1 cellular context compared by ENCODE assay signal in the genomic region with DNA sequence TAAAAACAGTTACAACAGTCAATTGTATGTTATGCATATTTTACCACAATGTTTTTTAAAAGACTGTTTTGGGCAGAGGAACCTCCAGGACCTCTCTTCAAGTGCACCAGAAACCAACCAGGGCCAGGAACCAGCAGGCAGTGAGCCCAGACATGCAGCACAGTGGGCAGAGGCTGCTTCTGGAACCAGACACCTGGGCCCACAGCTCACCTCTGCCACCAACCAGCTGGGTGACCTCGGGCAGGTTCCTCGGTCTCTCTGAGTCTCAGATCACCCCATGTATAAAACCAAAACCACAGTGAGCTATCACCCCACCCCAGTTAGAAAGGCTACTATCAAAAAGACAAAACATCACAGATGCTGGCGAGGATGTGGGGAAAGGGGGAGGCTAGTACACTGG.
TF ChIP-seq lines count a peak whose summit lies in the region.

No MANE protein-coding gene starts in this region.

TF ChIP-seq in HepG2, 621 proteins besides CTCF, POLR2A, EP300 and RAD21:
- TF ChIP-seq EHMT2 (IDR thresholded peaks at IDR 0.05; ENCODE audit: borderline replicate concordance, low read depth, low read length) (no peak), ZNF768 (CRISPR knock-in tag; IDR thresholded peaks at IDR 0.05) (peak; percentile 22; the same call in 1 of the 2 replicates)
